In genomic region chr11:115080923-115081322, GRCh38 we compare ENCODE assay signal across 16 cellular contexts.
"Had no signal": no experiment of that assay in that cellular context is flagged by ENCODE, and none has a peak within 500 bp of the region (broad histone marks: within the 10 kb centered on the region; RNA-seq: fewer than 3 reads in every experiment).

No MANE protein-coding gene starts in this region.

- H3K9me3 ChIP-seq: SJSA1 had no signal

- FAIRE-seq: RCC 7860 had no signal

- H3K4me3 ChIP-seq: SJSA1, SK-N-MC had no signal

- H3K27me3 ChIP-seq: SJSA1 had no signal

- DNase-seq: KBM-7, MV-4-11, NCI-H1048, NCI-H1105, NCI-H1436 treated with DMSO at 0.1 percent for 48 hours, NCI-H1694, NCI-H2081 treated with DMSO at 0.1 percent for 48 hours, NCI-H2227 treated with DMSO at 0.1 percent for 48 hours, NCI-H526 treated with DMSO at 0.1 percent for 48 hours, NCI-H748 treated with DMSO at 0.1 percent for 48 hours, Right ventricle myocardium superior, RPMI8226, SIG-M5 had no signal

- H3K27ac ChIP-seq: SJSA1, SK-N-MC had no signal

- H3K36me3 ChIP-seq: SJSA1 had no signal

- H3K4me1 ChIP-seq: SJSA1 had no signal
